ENCODE assay signal across 22 cellular contexts in the genomic region with DNA sequence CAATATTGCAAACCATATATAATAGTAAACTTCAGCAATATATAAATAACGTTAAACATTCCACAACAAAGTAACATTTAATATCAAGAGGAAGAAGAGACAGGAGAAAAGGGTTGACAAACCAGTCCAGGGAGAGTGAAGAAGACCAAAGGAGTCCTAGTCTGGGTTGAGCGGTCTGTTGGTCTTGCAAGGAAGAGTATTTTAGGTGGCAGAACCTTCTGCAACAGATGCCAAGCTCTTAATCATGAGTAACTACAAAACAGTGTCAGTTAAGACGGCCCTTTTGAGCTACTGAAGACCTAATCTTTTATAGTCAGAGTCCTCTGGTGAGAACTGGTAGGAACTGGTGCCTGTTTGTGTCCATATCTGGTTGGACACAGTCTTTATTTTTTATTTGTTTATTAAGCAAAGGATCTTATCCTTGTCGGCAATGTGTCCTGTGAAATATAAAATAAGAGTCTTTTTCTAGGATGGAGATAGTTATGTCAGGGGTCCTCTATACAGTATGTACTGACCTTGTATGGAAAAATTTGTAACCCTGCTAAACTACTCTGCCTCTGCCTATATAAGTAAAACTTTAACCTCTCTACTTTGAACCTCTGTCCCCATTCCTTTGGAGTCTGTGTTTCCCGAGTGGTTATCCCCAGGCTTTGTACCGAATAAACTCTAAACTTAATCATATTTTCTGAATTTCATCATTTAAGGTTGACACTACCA. TPM values are rescaled to one million over a fixed set of nuclear protein-coding genes. Genes with fewer than 3 reads are reported as not detected.
DNase-seq lines count a peak whose midpoint lies in the region; ATAC-seq and TF ChIP-seq lines count a peak whose summit lies in the region.
"Had no signal": no experiment of that assay in that cellular context is flagged by ENCODE, and none has a peak within 500 bp of the region (broad histone marks: within the 10 kb centered on the region; RNA-seq: fewer than 3 reads in every experiment).

No MANE protein-coding gene starts in this region.

- peak; percentile 17 to 59 (median 57) for ATAC-seq in right lobe of liver

- no peak overlapping the region for H3K4ac ChIP-seq in mesenchymal stem cell (ENCODE audit: low read depth in 1 of 2, low read length in 2 of 2)

- WGBS in right lobe of liver (ENCODE audit: insufficient coverage, low coverage, low lambda C conversion rate, missing lambda C conversion rate), result 63% methylated on average over 6 of the region's 6 CpGs
- WGBS in mesenchymal stem cell, result 86% methylated on average over 5 of the region's 6 CpGs

- TF ChIP-seq CTCF in right lobe of liver (IDR thresholded peaks at IDR 0.05) (no peak), vagina (IDR thresholded peaks at IDR 0.05) (no peak)

- H3K36me3 ChIP-seq in right lobe of liver (no peaks in the 10 kb centered on the region), vagina (peaks cover 0 to 3% of the 10 kb centered on the region in 2 donors), mesenchymal stem cell (ENCODE audit: control insufficient read depth in 1 of 2, insufficient read depth in 2 of 2, low read depth in 1 of 2, low read length in 2 of 2) (peaks cover 4 to 7% of the 10 kb centered on the region in 2 experiments)
- H3K36me3 ChIP-seq: BLaER1 had no signal

- H2BK12ac ChIP-seq in mesenchymal stem cell (ENCODE audit: low read length in 2 of 2), result no peak overlapping the region

- H2AFZ ChIP-seq in mesenchymal stem cell (ENCODE audit: low read depth, low read length), result no peak overlapping the region

- H3K79me1 ChIP-seq in mesenchymal stem cell (replicated peaks; ENCODE audit: low read length, poor library complexity, severe bottlenecking), result peaks cover 2% of the 10 kb centered on the region

- H3K27me3 ChIP-seq in right lobe of liver (no peaks in the 10 kb centered on the region), vagina (no peaks in the 10 kb centered on the region), mesenchymal stem cell (ENCODE audit: control insufficient read depth in 1 of 2, insufficient read depth in 1 of 2, low read length in 2 of 2) (no peaks in the 10 kb centered on the region)
- H3K27me3 ChIP-seq: BLaER1 had no signal

- no peak overlapping the region for H4K91ac ChIP-seq in mesenchymal stem cell (ENCODE audit: low read length)

- H3K4me3 ChIP-seq in right lobe of liver, result no peak overlapping the region
- H3K4me3 ChIP-seq in vagina, result no peak overlapping the region
- no peak overlapping the region for H3K4me3 ChIP-seq in mesenchymal stem cell (ENCODE audit: insufficient read depth in 1 of 2, low read depth in 1 of 2, low read length in 2 of 2)
- H3K4me3 ChIP-seq: BLaER1 had no signal

- no peak overlapping the region for H2BK5ac ChIP-seq in mesenchymal stem cell (ENCODE audit: low read depth, low read length, poor library complexity, severe bottlenecking)

- peak overlapping the region in 1 of 3 donors; percentile 45 for H3K27ac ChIP-seq in right lobe of liver
- H3K27ac ChIP-seq in vagina, result no peak overlapping the region
- H3K27ac ChIP-seq in mesenchymal stem cell (ENCODE audit: low read length, poor library complexity, severe bottlenecking), result no peak overlapping the region
- H3K27ac ChIP-seq: BLaER1 had no signal

- no peak overlapping the region for H2AK5ac ChIP-seq in mesenchymal stem cell (ENCODE audit: low read length, severe bottlenecking)

- peak; percentile 49 for DNase-seq in OCI-M2 (lab: John Stamatoyannopoulos, UW; ENCODE audit: unreplicated experiment)
- DNase-seq in erythroblast (lab: John Stamatoyannopoulos, UW), result peak; percentile 77 to 94
- no peak for DNase-seq in right lobe of liver
- DNase-seq in NCI-H1417 treated with DMSO at 0.1 percent for 48 hours (lab: John Stamatoyannopoulos, UW), result no peak
- DNase-seq in vagina (ENCODE audit: extremely low spot score in 2 of 2), result no peak
- no peak for DNase-seq in mesenchymal stem cell
- no peak for DNase-seq in NCI-H2171 treated with DMSO at 0.1 percent for 48 hours (lab: John Stamatoyannopoulos, UW)
- DNase-seq: ACHN; Caco-2; CD4-positive, alpha-beta T cell; DMS 273 treated with DMSO at 0.1 percent for 48 hours; DMS79 treated with DMSO at 0.1 percent for 48 hours; KBM-7; NCI-H1092 treated with DMSO at 0.1 percent for 48 hours; NCI-H146; NCI-H2029; NCI-H226; NCI-H510A treated with DMSO at 0.1 percent for 48 hours; NCI-H774; OCI-M1; Right ventricle myocardium superior had no signal

- H3K4me1 ChIP-seq in right lobe of liver (peaks cover 0 to 14% (median 0%) of the 10 kb centered on the region in 4 donors), vagina (no peaks in the 10 kb centered on the region), mesenchymal stem cell (ENCODE audit: control insufficient read depth, insufficient read depth, low read depth, low read length) (no peaks in the 10 kb centered on the region)
- H3K4me1 ChIP-seq: BLaER1 had no signal

- H4K8ac ChIP-seq in mesenchymal stem cell (ENCODE audit: low read length), result no peak overlapping the region

- H3K23ac ChIP-seq in mesenchymal stem cell (ENCODE audit: low read length in 2 of 2), result no peak overlapping the region

- H3K18ac ChIP-seq in mesenchymal stem cell (ENCODE audit: low read depth in 1 of 2, low read length in 2 of 2), result no peak overlapping the region

- intact Hi-C loops in right lobe of liver (cut with DNase I), result no loop called here
- intact Hi-C loops in vagina (cut with DNase I), result no loop called here

- no peak overlapping the region for H2BK15ac ChIP-seq in mesenchymal stem cell (ENCODE audit: low read depth, poor library complexity, severe bottlenecking)

- H3K9me3 ChIP-seq in right lobe of liver (no peaks in the 10 kb centered on the region), vagina (peaks cover 2% of the 10 kb centered on the region), mesenchymal stem cell (ENCODE audit: control insufficient read depth, low read length) (no peaks in the 10 kb centered on the region)

- H3K4me2 ChIP-seq in mesenchymal stem cell (ENCODE audit: low read length, poor library complexity, severe bottlenecking), result no peak overlapping the region
- H3K4me2 ChIP-seq: BLaER1 had no signal

- H3K14ac ChIP-seq in mesenchymal stem cell (ENCODE audit: low read length in 2 of 2), result no peak overlapping the region

- peak; percentile 96 for TF ChIP-seq POLR2A in erythroblast (IDR thresholded peaks at IDR 0.05; ENCODE audit: low read length)
- no peak for TF ChIP-seq POLR2A in right lobe of liver (IDR thresholded peaks at IDR 0.05)
- TF ChIP-seq POLR2A in vagina (IDR thresholded peaks at IDR 0.05), result no peak

- no peak overlapping the region for H3K9ac ChIP-seq in mesenchymal stem cell (ENCODE audit: low read length)
- H3K9ac ChIP-seq: BLaER1 had no signal

- H2BK120ac ChIP-seq in mesenchymal stem cell (ENCODE audit: low read depth, low read length), result no peak overlapping the region

RNA-seq across cellular contexts. Expression of a gene that starts 47.2 kb away (rescaled TPM):
- total RNA-seq in right lobe of liver, result 10 to 100 TPM; 28.3 to 82.5 (median 51.7) TPM
- 32.2 TPM for total RNA-seq in vagina
- polyA plus RNA-seq in mesenchymal stem cell (2013, experiment 1 of 2), result 9.8 TPM
- polyA plus RNA-seq in mesenchymal stem cell (2013, experiment 2 of 2), result 10.2 TPM

Comparison
In these comparisons a context has a peak if more than half of its experiments do, and no peak if none do; other contexts are left out.
1. DNase-seq: peak in OCI-M2 (single experiment) and erythroblast (2 of 2); none in right lobe of liver (0 of 3), NCI-H1417 treated with DMSO at 0.1 percent for 48 hours (single experiment), vagina (0 of 2), mesenchymal stem cell (single experiment) and NCI-H2171 treated with DMSO at 0.1 percent for 48 hours (single experiment).